Comparison of ENCODE assay signal across 8 cellular contexts in genomic region chr17:66191607-66192377, GRCh38. TPM values are rescaled to one million over a fixed set of nuclear protein-coding genes. Genes with fewer than 3 reads are reported as not detected.
DNase-seq lines count a peak whose midpoint lies in the region; ATAC-seq, FAIRE-seq and TF ChIP-seq lines count a peak whose summit lies in the region.

TSS of gene CEP112 (minus strand) at chr17:66192133.

- no peaks in the 10 kb centered on the region for H3K36me3 ChIP-seq in HepG2 (replicated peaks in 1 of 2; ENCODE audit: control insufficient read depth in 1 of 2, insufficient read depth in 2 of 2, low read length in 2 of 2)

- peak within 1 kb of the TSS; percentile 78 to 86 (median 79) for H3K4me3 ChIP-seq in HepG2 (replicated peaks in 1 of 3; ENCODE audit: insufficient read depth in 1 of 3, low read depth in 2 of 3, low read length in 3 of 3)

- under 1% methylated on average over 51 of the region's 81 CpGs for WGBS in HepG2 (ENCODE audit: low lambda C conversion rate)

- peak; percentile 63 for ATAC-seq in GM18505 (IDR thresholded peaks at IDR 0.05; ENCODE audit: unreplicated experiment)
- ATAC-seq in HG03175 (IDR thresholded peaks at IDR 0.05; ENCODE audit: unreplicated experiment) = peak; percentile 60
- peak; percentile 82 for ATAC-seq in HepG2
- no peak for ATAC-seq in GM18873 (IDR thresholded peaks at IDR 0.05; ENCODE audit: low FRiP score, unreplicated experiment)

- TF ChIP-seq POLR2A in GM18505 (IDR thresholded peaks at IDR 0.05; ENCODE audit: borderline replicate concordance, extremely low read depth, insufficient read depth, insufficient read length) (no peak), HepG2 (IDR thresholded peaks at IDR 0.05; ENCODE audit: insufficient read depth in 1 of 2, low read depth in 2 of 2, low read length in 2 of 2) (0 out of 4 replicates have a peak, but pooled peaks of 1 of the 2 experiments have one; percentile 31)

- in situ Hi-C loops in HepG2 (cut with HindIII; ENCODE audit: extremely low pct_ligation_motif_present, low pct_unique_long_range_greater_than_20kb) = loop anchor here (10.0 kb wide), 1 partner anchor 713 kb away; no protein-coding TSS in a partner anchor

- no peaks in the 10 kb centered on the region; a peak in 1 of 5 replicates for H3K27me3 ChIP-seq in HepG2 (ENCODE audit: control insufficient read depth in 1 of 2, insufficient read depth in 2 of 2, low read length in 2 of 2)

- intact Hi-C loops in HepG2 (cut with micrococcal nuclease; ENCODE audit: unreplicated experiment) = no loop called here

- H2AFZ ChIP-seq in HepG2 (ENCODE audit: low read length) = peak within 1 kb of the TSS; percentile 4

- no peaks in the 10 kb centered on the region for H3K9me3 ChIP-seq in HepG2 (ENCODE audit: low read length)

- H3K79me2 ChIP-seq in HepG2 (ENCODE audit: insufficient read depth, low read length) = peaks cover 3% of the 10 kb centered on the region

- TF ChIP-seq EP300 in HepG2 (IDR thresholded peaks at IDR 0.05; ENCODE audit: low read depth in 2 of 2, low read length in 2 of 2) (no peak), HepG2 (CRISPR knock-in tag; IDR thresholded peaks at IDR 0.05; ENCODE audit: borderline replicate concordance) (no peak; the same call in 1 of the 2 replicates)

- peaks cover 23% of the 10 kb centered on the region for H3K4me1 ChIP-seq in HepG2 (ENCODE audit: insufficient read depth, low read length)

- TF ChIP-seq CTCF in HepG2 (CRISPR knock-in tag; IDR thresholded peaks at IDR 0.05) = no peak

- peak; percentile 56 for FAIRE-seq in HepG2 (lab: Jason Lieb, UNC)

- H3K27ac ChIP-seq in HepG2 (ENCODE audit: extremely low read length, insufficient read depth, low read length) = peak within 1 kb of the TSS; percentile 19

- POLR2A ChIA-PET in HepG2 (lab: Yijun Ruan, JAX) = no interaction called here

- peak; percentile 30 for DNase-seq in NCI-H460 (ENCODE audit: extremely low read depth, low read depth)
- peak; percentile 53 to 64 for DNase-seq in activated CD4-positive, alpha-beta T cell treated with anti-CD3 and anti-CD28 coated beads, Interleukin-2, amount 50 U/mL, for 24 hours (ENCODE audit: low read depth in 1 of 2, low spot score in 1 of 2)
- DNase-seq in dermis blood vessel endothelial cell = peak; percentile 82
- DNase-seq in HepG2 (ENCODE audit: low spot score) = peak; percentile 79
- peak; percentile 75 to 80 for DNase-seq in stimulated activated CD4-positive, alpha-beta T cell treated with anti-CD3 and anti-CD28 coated beads, Interleukin-2, amount 100 ng/mL, for 48 hours

- H4K20me1 ChIP-seq in HepG2 (ENCODE audit: insufficient read depth, low read length) = no peaks in the 10 kb centered on the region

- H3K9ac ChIP-seq in HepG2 (ENCODE audit: insufficient read depth, low read depth, low read length) = peak within 1 kb of the TSS; percentile 75

- TF ChIP-seq RAD21 in HepG2 (CRISPR knock-in tag; IDR thresholded peaks at IDR 0.05) = no peak

- CTCF ChIA-PET in HepG2 (lab: Yijun Ruan, JAX; ENCODE audit: low intra/inter-chr PET ratio, low total read pairs) = no interaction called here

- H3K4me2 ChIP-seq in HepG2 (ENCODE audit: low read depth, low read length) = peak within 1 kb of the TSS; percentile 92

- no TSS peak for BruUV-seq in HepG2 (replicated peaks; lab: Mats Ljungman, UMichigan)

TF ChIP-seq in HepG2, 621 proteins besides CTCF, POLR2A, EP300 and RAD21 (continues in another document):
- TF ChIP-seq SRF (IDR thresholded peaks at IDR 0.05; ENCODE audit: low read depth, low read length) (no peak), ZEB1 (IDR thresholded peaks at IDR 0.05; ENCODE audit: insufficient replicate concordance, low read depth) (no peak), ZNF33A (CRISPR knock-in tag; IDR thresholded peaks at IDR 0.05; ENCODE audit: borderline replicate concordance) (0 out of 2 replicates have a peak, but pooled peaks have one; percentile 18), ASH2L (IDR thresholded peaks at IDR 0.05; ENCODE audit: insufficient read length, low read depth, low read length) (peak; percentile 76), ZNF850 (CRISPR knock-in tag; conservative IDR thresholded peaks at IDR 0.05) (no peak), ELF1 (CRISPR knock-in tag; IDR thresholded peaks at IDR 0.05) (peak; percentile 74), SATB2 (CRISPR knock-in tag; IDR thresholded peaks at IDR 0.05) (peak; percentile 70; the same call in 1 of the 2 replicates), PCBP2 (optimal IDR thresholded peaks at IDR 0.05; ENCODE audit: low read depth, low read length, poor library complexity, severe bottlenecking) (no peak), ONECUT2 (CRISPR knock-in tag; IDR thresholded peaks at IDR 0.05) (no peak), SIX1 (CRISPR knock-in tag; IDR thresholded peaks at IDR 0.05; ENCODE audit: borderline replicate concordance) (no peak), MTA3 (CRISPR knock-in tag; IDR thresholded peaks at IDR 0.05) (no peak), ZNF101 (CRISPR knock-in tag; IDR thresholded peaks at IDR 0.05; ENCODE audit: borderline replicate concordance, low read depth) (no peak), HOXA9 (CRISPR knock-in tag; IDR thresholded peaks at IDR 0.05; ENCODE audit: borderline replicate concordance) (0 out of 2 replicates have a peak, but pooled peaks have one; percentile 46), ZNF777 (CRISPR knock-in tag; IDR thresholded peaks at IDR 0.05) (0 out of 2 replicates have a peak, but pooled peaks have one; percentile 23), AGO2 (optimal IDR thresholded peaks at IDR 0.05; ENCODE audit: low read depth, low read length) (peak; percentile 35), SCMH1 (CRISPR knock-in tag; IDR thresholded peaks at IDR 0.05; ENCODE audit: borderline replicate concordance) (no peak), ZMYM2 (CRISPR knock-in tag; IDR thresholded peaks at IDR 0.05) (no peak), HDAC6 (IDR thresholded peaks at IDR 0.05; ENCODE audit: low read depth, low read length) (no peak), ZBTB33 (CRISPR knock-in tag; IDR thresholded peaks at IDR 0.05) (no peak), ZNF703 (CRISPR knock-in tag; IDR thresholded peaks at IDR 0.05; ENCODE audit: borderline replicate concordance) (no peak), ZNF10 (CRISPR knock-in tag; IDR thresholded peaks at IDR 0.05; ENCODE audit: borderline replicate concordance, low read depth) (no peak), HNF4G (IDR thresholded peaks at IDR 0.05; ENCODE audit: borderline replicate concordance, low read depth, low read length) (no peak), HNF4G (CRISPR knock-in tag; IDR thresholded peaks at IDR 0.05; ENCODE audit: borderline replicate concordance, low read depth) (no peak)

RNA-seq across cellular contexts. Expression of gene CEP112, which starts in this region (rescaled TPM):
- 6.5 and 6.6 TPM in 2 replicates for total RNA-seq in NCI-H460 (2014; rRNA removed; shearing (Covaris generic))
- 1.7 and 4.5 TPM in 2 replicates for polyA plus RNA-seq in NCI-H460 (2014; cell fraction: nucleus; rRNA removed)
- total RNA-seq in dermis blood vessel endothelial cell (12.8 and 14.8 TPM in 2 replicates), HepG2 (2016; rRNA removed; fragmentation: Illumina TruSeq; extraction: Trizol) (2.7 and 3.4 TPM in 2 replicates)
- total RNA-seq in HepG2 (2016; cell fraction: cytosol; rRNA removed; fragmentation: Illumina TruSeq; extraction: Trizol; ENCODE audit: low read depth) = 3.5 and 4.8 TPM in 2 replicates
- 1.9 and 2.3 TPM in 2 replicates for total RNA-seq in HepG2 (2016; cell fraction: insoluble cytoplasmic fraction; rRNA removed; fragmentation: Illumina TruSeq; extraction: Trizol)
- 2.1 and 2.2 TPM in 2 replicates for total RNA-seq in HepG2 (2016; cell fraction: membrane; rRNA removed; fragmentation: Illumina TruSeq; extraction: Trizol)
- 5.8 TPM in 2 replicates for total RNA-seq in HepG2 (2016; cell fraction: nucleus; rRNA removed; fragmentation: Illumina TruSeq; extraction: Trizol)
- polyA plus RNA-seq in HepG2 (2011; rRNA removed) = 1.1 and 1.2 TPM in 2 replicates
- polyA plus RNA-seq in HepG2 (2011; cell fraction: cytosol; rRNA removed) = 1.0 and 1.1 TPM in 2 replicates
- polyA plus RNA-seq in HepG2 (2011; cell fraction: nucleus; rRNA removed) = 0.85 and 2.0 TPM in 2 replicates
- polyA plus RNA-seq in HepG2 (2012) = 2.5 and 3.1 TPM in 2 replicates
- polyA plus RNA-seq in HepG2 (2016; cell fraction: cytosol; fragmentation: Illumina TruSeq; extraction: Trizol; ENCODE audit: low read depth) = 0.72 TPM in 2 replicates
- polyA plus RNA-seq in HepG2 (2016; cell fraction: insoluble cytoplasmic fraction; fragmentation: Illumina TruSeq; extraction: Trizol; ENCODE audit: low read depth) = 2.2 and 2.8 TPM in 2 replicates
- polyA plus RNA-seq in HepG2 (2016; cell fraction: membrane; fragmentation: Illumina TruSeq; extraction: Trizol; ENCODE audit: low read depth) = 0.88 and 0.91 TPM in 2 replicates
- polyA plus RNA-seq in HepG2 (2016; cell fraction: nucleus; fragmentation: Illumina TruSeq; extraction: Trizol; ENCODE audit: insufficient read depth, low read depth) = 2.9 and 3.7 TPM in 2 replicates
- polyA minus RNA-seq in HepG2 (2011; rRNA and poly(A)+ RNA removed; ENCODE audit: low replicate concordance) = 0.40 and 1.5 TPM in 2 replicates
- polyA minus RNA-seq in HepG2 (2011; cell fraction: cytosol; rRNA and poly(A)+ RNA removed) = 1.1 and 2.5 TPM in 2 replicates
- polyA minus RNA-seq in HepG2 (2011; cell fraction: nucleus; rRNA and poly(A)+ RNA removed) = 11.3 and 12.9 TPM in 2 replicates

Comparison
In these comparisons a context has a peak if more than half of its experiments do, and no peak if none do; other contexts are left out.
1. DNase-seq: peak in every context shown above with its lines; median percentile 82 in dermis blood vessel endothelial cell; 79 in HepG2; 78 in stimulated activated CD4-positive, alpha-beta T cell treated with anti-CD3 and anti-CD28 coated beads, Interleukin-2, amount 100 ng/mL, for 48 hours; 58 in activated CD4-positive, alpha-beta T cell treated with anti-CD3 and anti-CD28 coated beads, Interleukin-2, amount 50 U/mL, for 24 hours; 30 in NCI-H460.